In the genomic region with DNA sequence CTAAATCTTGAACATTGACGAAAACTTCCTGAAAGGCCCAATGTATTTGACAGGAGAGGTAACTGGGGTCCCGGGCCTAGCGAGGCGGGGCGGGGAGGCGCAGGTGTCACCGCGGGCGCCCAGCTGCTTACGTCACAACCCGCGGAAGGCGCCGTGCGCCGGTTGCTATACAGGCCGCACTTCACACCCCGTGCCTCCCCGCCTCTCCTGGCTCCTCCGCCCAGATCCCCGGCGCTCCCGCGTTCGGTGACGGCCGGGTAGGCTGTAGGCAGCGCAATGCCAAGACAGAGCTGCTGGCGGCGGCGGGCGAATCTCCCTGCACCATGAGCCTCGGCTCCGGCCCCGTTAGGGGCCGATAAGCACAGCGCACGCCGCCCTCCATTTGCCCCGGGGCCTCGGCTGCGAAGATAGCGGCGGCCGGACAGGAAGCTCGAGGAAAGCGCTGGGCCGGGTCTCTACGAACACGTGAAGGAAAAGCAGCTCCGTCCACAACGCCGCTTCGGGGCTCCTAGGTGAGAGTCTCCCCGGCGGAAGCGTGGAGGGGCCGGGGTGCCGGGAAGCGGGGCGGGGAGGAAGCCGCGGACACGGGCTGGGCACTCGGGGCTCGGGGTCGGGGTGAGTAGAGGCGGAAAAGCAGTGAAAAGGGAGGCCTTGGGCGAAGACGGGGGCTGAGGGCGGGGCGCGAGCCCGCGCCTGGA, we compare ENCODE assay signal across 8 cellular contexts. TPM values are rescaled to one million over a fixed set of nuclear protein-coding genes. Genes with fewer than 3 reads are reported as not detected.
DNase-seq lines count a peak whose midpoint lies in the region; ATAC-seq and TF ChIP-seq lines count a peak whose summit lies in the region.

A gene with protein sequence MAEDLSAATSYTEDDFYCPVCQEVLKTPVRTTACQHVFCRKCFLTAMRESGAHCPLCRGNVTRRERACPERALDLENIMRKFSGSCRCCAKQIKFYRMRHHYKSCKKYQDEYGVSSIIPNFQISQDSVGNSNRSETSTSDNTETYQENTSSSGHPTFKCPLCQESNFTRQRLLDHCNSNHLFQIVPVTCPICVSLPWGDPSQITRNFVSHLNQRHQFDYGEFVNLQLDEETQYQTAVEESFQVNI (plus strand): TSS at position 151 of the 698 bp plus-strand sequence. CDS start 903 bp downstream, outside the sequence.

- no peak for TF ChIP-seq CTCF in epithelial cell of proximal tubule (conservative IDR thresholded peaks at IDR 0.05; ENCODE audit: low read depth, low read length)

- peaks cover 30 to 40% (median 30%) of the 10 kb centered on the region in 3 donors for H3K4me1 Mint-ChIP-seq in IgD-negative memory B cell

- H3K4me3 ChIP-seq in epithelial cell of proximal tubule (ENCODE audit: low read depth, low read length) (peak within 1 kb of the TSS; percentile 91), mucosa of rectum (ENCODE audit: low read length in 2 of 2) (peak within 1 kb of the TSS; percentile 76 to 88)

- peak within 1 kb of the TSS; percentile 90 to 99 (median 97) for H3K27ac Mint-ChIP-seq in IgD-negative memory B cell

- no peaks in the 10 kb centered on the region for H3K9me3 Mint-ChIP-seq in IgD-negative memory B cell

- DNase-seq in DMS 273 (lab: John Stamatoyannopoulos, UW; ENCODE audit: unreplicated experiment) (peak; percentile 94), OCI-M1 (lab: John Stamatoyannopoulos, UW) (peak; percentile 91), activated T-cell treated with anti-CD3 and anti-CD28 coated beads for 4 hours (peak; percentile 78), epithelial cell of proximal tubule (ENCODE audit: low read depth) (no peak)
- peak; percentile 91 for DNase-seq in stimulated activated CD8-positive, alpha-beta memory T cell treated with anti-CD3 and anti-CD28 coated beads, Interleukin-4, amount 100 ng/mL, for 48 hours

- peak within 1 kb of the TSS; percentile 99 to 100 for H3K27ac ChIP-seq in mucosa of rectum (ENCODE audit: low read depth in 2 of 2, low read length in 2 of 2)

- H3K27me3 Mint-ChIP-seq in IgD-negative memory B cell: no peaks in the 10 kb centered on the region

- H3K9me3 ChIP-seq in mucosa of rectum (ENCODE audit: control insufficient read depth in 2 of 2, low read length in 2 of 2): no peaks in the 10 kb centered on the region

- no peaks in the 10 kb centered on the region for H3K27me3 ChIP-seq in mucosa of rectum (ENCODE audit: control insufficient read depth in 2 of 2, insufficient read depth in 2 of 2, low read length in 2 of 2)

- ATAC-seq in GM21529 (IDR thresholded peaks at IDR 0.05; ENCODE audit: unreplicated experiment): peak; percentile 55

- peaks cover 6% of the 10 kb centered on the region for H3K36me3 Mint-ChIP-seq in IgD-negative memory B cell

- H3K9ac ChIP-seq in mucosa of rectum (ENCODE audit: low read depth in 1 of 2, low read length in 2 of 2): peak within 1 kb of the TSS; percentile 94 to 97

- H3K4me3 Mint-ChIP-seq in IgD-negative memory B cell: peak within 1 kb of the TSS; percentile 96 to 99 (median 96)

- H3K4me1 ChIP-seq in mucosa of rectum (ENCODE audit: control insufficient read depth in 2 of 2, insufficient read depth in 2 of 2, low read length in 2 of 2): peaks cover 6 to 14% of the 10 kb centered on the region in 2 donors

- peaks cover 6 to 8% of the 10 kb centered on the region in 2 donors for H3K36me3 ChIP-seq in mucosa of rectum (ENCODE audit: control insufficient read depth in 2 of 2, insufficient read depth in 2 of 2, low read length in 2 of 2)

RNA-seq across cellular contexts. Expression of the gene that starts here (rescaled TPM):
- polyA plus RNA-seq in IgD-negative memory B cell: 62.4 TPM
- total RNA-seq in epithelial cell of proximal tubule: 15.5 and 41.9 TPM in 2 replicates
